ENCODE assay signal across 26 cellular contexts in genomic region chr7:158245724-158246041, GRCh38.
DNase-seq lines count a peak whose midpoint lies in the region; ATAC-seq, FAIRE-seq and TF ChIP-seq lines count a peak whose summit lies in the region.
"Had no signal": no experiment of that assay in that cellular context is flagged by ENCODE, and none has a peak within 500 bp of the region (broad histone marks: within the 10 kb centered on the region; RNA-seq: fewer than 3 reads in every experiment).

No MANE protein-coding gene starts in this region.

- H3K36me3 ChIP-seq in heart right ventricle (no peaks in the 10 kb centered on the region), K562 (ENCODE audit: control insufficient read depth, insufficient read depth, low read length) (no peaks in the 10 kb centered on the region), osteoblast (ENCODE audit: insufficient read depth, low read length) (no peaks in the 10 kb centered on the region), upper lobe of right lung (no peaks in the 10 kb centered on the region)
- H3K36me3 ChIP-seq: BLaER1, SJSA1 had no signal

- no peak for FAIRE-seq in K562 (lab: Jason Lieb, UNC)
- FAIRE-seq: A204.1, H54 had no signal

- H3K36me3 Mint-ChIP-seq in glutamatergic neuron (ENCODE audit: unreplicated experiment): peaks cover 18% of the 10 kb centered on the region
- H3K36me3 Mint-ChIP-seq: CD4-positive, CD25-positive, alpha-beta regulatory T cell had no signal

- no peaks in the 10 kb centered on the region for H3K9me1 ChIP-seq in K562 (ENCODE audit: control insufficient read depth, insufficient read depth, low read length)

- H3K4me3 ChIP-seq in heart right ventricle (no peak overlapping the region), K562 (no peak overlapping the region), osteoblast (ENCODE audit: insufficient read depth, low read length) (no peak overlapping the region), upper lobe of right lung (no peak overlapping the region)
- H3K4me3 ChIP-seq: BLaER1, PC-9, SJSA1 had no signal

- no peak for TF ChIP-seq RAD21 in K562 (CRISPR knock-in tag; conservative IDR thresholded peaks at IDR 0.05 in 1 of 2, IDR thresholded peaks at IDR 0.05 in 1 of 2)

- H3K27ac Mint-ChIP-seq in glutamatergic neuron (ENCODE audit: unreplicated experiment): no peak overlapping the region
- H3K27ac Mint-ChIP-seq: CD4-positive, CD25-positive, alpha-beta regulatory T cell had no signal

- POLR2A ChIA-PET in K562 (lab: Yijun Ruan, JAX): no interaction called here

- H3K4me2 ChIP-seq in K562 (ENCODE audit: insufficient read depth, low read length): no peak overlapping the region
- H3K4me2 ChIP-seq in osteoblast (ENCODE audit: insufficient read depth, low read length): no peak overlapping the region
- H3K4me2 ChIP-seq: BLaER1, KMS-11, PC-9 had no signal

- peak; percentile 13 for DNase-seq in left ventricle myocardium superior
- no peak for DNase-seq in heart right ventricle
- no peak for DNase-seq in K562 (ENCODE audit: extremely low read depth in 1 of 4, low spot score in 3 of 4)
- DNase-seq in osteoblast (ENCODE audit: insufficient read length, low spot score, missing footprints): peak; percentile 35
- DNase-seq in upper lobe of right lung: peak; percentile 50
- no peak for DNase-seq in glutamatergic neuron
- DNase-seq: CD4-positive, CD25-positive, alpha-beta regulatory T cell; DMS153; DND-41; IMR-90; MM.1S; NCI-H1048; NCI-H1417; NCI-H1694; NCI-H2081; NCI-H2227 treated with DMSO at 0.1 percent for 48 hours; NCI-H526 treated with DMSO at 0.1 percent for 48 hours; PC-9 had no signal

- no peak overlapping the region for H2AFZ ChIP-seq in K562 (ENCODE audit: low read depth, low read length)
- H2AFZ ChIP-seq in osteoblast (ENCODE audit: low read length): no peak overlapping the region
- H2AFZ ChIP-seq: PC-9 had no signal

- H4K20me1 ChIP-seq in K562 (replicated peaks; ENCODE audit: control insufficient read depth, insufficient read depth, low read length) (no peaks in the 10 kb centered on the region), osteoblast (ENCODE audit: insufficient read depth, low read length) (no peaks in the 10 kb centered on the region)
- H4K20me1 ChIP-seq: BLaER1 had no signal

- H3K9me3 Mint-ChIP-seq in glutamatergic neuron (ENCODE audit: unreplicated experiment): peaks cover 6% of the 10 kb centered on the region

- H3K79me2 ChIP-seq in K562 (ENCODE audit: control insufficient read depth, insufficient read depth, low read length): no peaks in the 10 kb centered on the region
- H3K79me2 ChIP-seq in osteoblast (ENCODE audit: insufficient read depth, low read length): no peaks in the 10 kb centered on the region

- TF ChIP-seq CTCF in heart right ventricle (IDR thresholded peaks at IDR 0.05): no peak
- TF ChIP-seq CTCF in K562 (IDR thresholded peaks at IDR 0.05 in 2 of 3, conservative IDR thresholded peaks at IDR 0.05 in 1 of 3; ENCODE audit: insufficient read depth in 2 of 3, low read depth in 1 of 3, low read length in 3 of 3): no peak
- no peak for TF ChIP-seq CTCF in osteoblast (IDR thresholded peaks at IDR 0.05; ENCODE audit: extremely low read depth, low read depth, low read length)
- no peak for TF ChIP-seq CTCF in upper lobe of right lung (IDR thresholded peaks at IDR 0.05)
- TF ChIP-seq CTCF in glutamatergic neuron (IDR thresholded peaks at IDR 0.05; ENCODE audit: partially characterized antibody, unreplicated experiment): no peak

- H3K9ac ChIP-seq in K562 (ENCODE audit: insufficient read depth in 1 of 2, low read depth in 2 of 2, low read length in 2 of 2): no peak overlapping the region
- H3K9ac ChIP-seq: BLaER1, KMS-11 had no signal

- no peak for TF ChIP-seq POLR2A in K562 (conservative IDR thresholded peaks at IDR 0.05)

- 94 to 97% methylated on average over 12 of the region's 12 CpGs for WGBS in heart right ventricle, 2 donors
- 9% methylated on average over 12 of the region's 12 CpGs for WGBS in K562 (ENCODE audit: insufficient coverage, low coverage, missing lambda C conversion rate)

- peaks cover 0 to 6% (median 0%) of the 10 kb centered on the region in 7 donors for H3K27me3 ChIP-seq in heart right ventricle
- no peaks in the 10 kb centered on the region for H3K27me3 ChIP-seq in K562 (ENCODE audit: control insufficient read depth in 2 of 2, insufficient read depth in 2 of 2, low read length in 2 of 2)
- no peaks in the 10 kb centered on the region for H3K27me3 ChIP-seq in osteoblast (ENCODE audit: insufficient read depth, low read length)
- no peaks in the 10 kb centered on the region for H3K27me3 ChIP-seq in upper lobe of right lung
- H3K27me3 ChIP-seq: BLaER1, SJSA1 had no signal

- peaks cover 0 to 25% (median 0%) of the 10 kb centered on the region in 11 donors for H3K9me3 ChIP-seq in heart right ventricle
- peaks cover 3% of the 10 kb centered on the region for H3K9me3 ChIP-seq in K562 (replicated peaks; ENCODE audit: control insufficient read depth, insufficient read depth, low read depth, low read length)
- H3K9me3 ChIP-seq in osteoblast (ENCODE audit: low read depth, low read length): peaks cover 6% of the 10 kb centered on the region
- no peaks in the 10 kb centered on the region for H3K9me3 ChIP-seq in upper lobe of right lung
- H3K9me3 ChIP-seq: BLaER1 had no signal

- in situ Hi-C loops in K562 (cut with MboI): no loop called here

- no peak for ATAC-seq in left ventricle myocardium superior
- ATAC-seq in heart right ventricle: no peak
- no peak for ATAC-seq in K562
- no peak for ATAC-seq in upper lobe of right lung
- ATAC-seq in HG03565 (IDR thresholded peaks at IDR 0.05; ENCODE audit: unreplicated experiment): no peak
- no peak for ATAC-seq in HG03520 (IDR thresholded peaks at IDR 0.05; ENCODE audit: unreplicated experiment)
- ATAC-seq: Right ventricle myocardium inferior had no signal

- no TSS peak for BruUV-seq in K562 (replicated peaks; lab: Mats Ljungman, UMichigan)

- H3K27ac ChIP-seq in heart right ventricle: no peak overlapping the region
- no peak overlapping the region for H3K27ac ChIP-seq in K562 (ENCODE audit: extremely low read depth, low read depth, low read length)
- H3K27ac ChIP-seq in osteoblast (ENCODE audit: low read depth, low read length): no peak overlapping the region
- H3K27ac ChIP-seq in upper lobe of right lung: no peak overlapping the region
- H3K27ac ChIP-seq: BLaER1, KMS-11, PC-9, SJSA1 had no signal

- H3K4me1 Mint-ChIP-seq in glutamatergic neuron (ENCODE audit: low read depth, unreplicated experiment): no peaks in the 10 kb centered on the region
- H3K4me1 Mint-ChIP-seq: CD4-positive, CD25-positive, alpha-beta regulatory T cell had no signal

- intact Hi-C loops in left ventricle myocardium superior (cut with micrococcal nuclease) (no loop called here), heart right ventricle (cut with DNase I) (no loop called here), K562 (cut with micrococcal nuclease) (no loop called here), upper lobe of right lung (cut with DNase I) (no loop called here)

- H3K4me3 Mint-ChIP-seq in glutamatergic neuron (ENCODE audit: unreplicated experiment): no peak overlapping the region
- H3K4me3 Mint-ChIP-seq: CD4-positive, CD25-positive, alpha-beta regulatory T cell had no signal

- no peak for TF ChIP-seq EP300 in K562 (IDR thresholded peaks at IDR 0.05; ENCODE audit: low read length)

- CTCF ChIA-PET in K562 (lab: Yijun Ruan, JAX; ENCODE audit: low intra/inter-chr PET ratio): no interaction called here

- H3K4me1 ChIP-seq in heart right ventricle: no peaks in the 10 kb centered on the region
- H3K4me1 ChIP-seq in K562 (replicated peaks in 1 of 2; ENCODE audit: control insufficient read depth in 2 of 2, insufficient read depth in 2 of 2, low read length in 2 of 2): peaks cover 0 to 3% of the 10 kb centered on the region in 2 experiments; a peak in 1 of 5 replicates
- no peaks in the 10 kb centered on the region for H3K4me1 ChIP-seq in osteoblast (ENCODE audit: insufficient read depth, low read length)
- H3K4me1 ChIP-seq in upper lobe of right lung: no peaks in the 10 kb centered on the region
- H3K4me1 ChIP-seq: SJSA1 had no signal

- H3K27me3 Mint-ChIP-seq in glutamatergic neuron (ENCODE audit: unreplicated experiment): peaks cover 2% of the 10 kb centered on the region
- H3K27me3 Mint-ChIP-seq: CD4-positive, CD25-positive, alpha-beta regulatory T cell had no signal

TF ChIP-seq in K562, 482 proteins besides CTCF, POLR2A, EP300 and RAD21:
- TF ChIP-seq BHLHE40 (IDR thresholded peaks at IDR 0.05; ENCODE audit: low read length) (no peak), ZNF354B (CRISPR knock-in tag; IDR thresholded peaks at IDR 0.05) (no peak), ZKSCAN1 (IDR thresholded peaks at IDR 0.05; ENCODE audit: low read depth, low read length) (peak; percentile 77), ZNF133 (CRISPR knock-in tag; IDR thresholded peaks at IDR 0.05) (no peak)
- TF ChIP-seq, protein P1, sequence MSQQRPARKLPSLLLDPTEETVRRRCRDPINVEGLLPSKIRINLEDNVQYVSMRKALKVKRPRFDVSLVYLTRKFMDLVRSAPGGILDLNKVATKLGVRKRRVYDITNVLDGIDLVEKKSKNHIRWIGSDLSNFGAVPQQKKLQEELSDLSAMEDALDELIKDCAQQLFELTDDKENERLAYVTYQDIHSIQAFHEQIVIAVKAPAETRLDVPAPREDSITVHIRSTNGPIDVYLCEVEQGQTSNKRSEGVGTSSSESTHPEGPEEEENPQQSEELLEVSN (IDR thresholded peaks at IDR 0.05; ENCODE audit: borderline replicate concordance in 1 of 2, extremely low read depth in 1 of 2, insufficient read depth in 1 of 2, insufficient read length in 1 of 2, low read depth in 1 of 2, low read length in 1 of 2, poor library complexity in 1 of 2, severe bottlenecking in 1 of 2): no peak

Comparison
In these comparisons a context has a peak if more than half of its experiments do, and no peak if none do; other contexts are left out.
1. DNase-seq: peak in left ventricle myocardium superior (single experiment), osteoblast (single experiment) and upper lobe of right lung (single experiment); none in heart right ventricle (0 of 2), K562 (0 of 4) and glutamatergic neuron (single experiment).